1 cellular context compared by ENCODE assay signal in genomic region chr6:42746452-42747400, GRCh38.
TF ChIP-seq lines count a peak whose summit lies in the region.

No MANE protein-coding gene starts in this region.

TF ChIP-seq in HEK293, 187 proteins besides CTCF, POLR2A, EP300 and RAD21 (continued from another document and continues in another):
- TF ChIP-seq REST (tag by site-specific recombination; IDR thresholded peaks at IDR 0.05): no peak
- TF ChIP-seq, protein P1, sequence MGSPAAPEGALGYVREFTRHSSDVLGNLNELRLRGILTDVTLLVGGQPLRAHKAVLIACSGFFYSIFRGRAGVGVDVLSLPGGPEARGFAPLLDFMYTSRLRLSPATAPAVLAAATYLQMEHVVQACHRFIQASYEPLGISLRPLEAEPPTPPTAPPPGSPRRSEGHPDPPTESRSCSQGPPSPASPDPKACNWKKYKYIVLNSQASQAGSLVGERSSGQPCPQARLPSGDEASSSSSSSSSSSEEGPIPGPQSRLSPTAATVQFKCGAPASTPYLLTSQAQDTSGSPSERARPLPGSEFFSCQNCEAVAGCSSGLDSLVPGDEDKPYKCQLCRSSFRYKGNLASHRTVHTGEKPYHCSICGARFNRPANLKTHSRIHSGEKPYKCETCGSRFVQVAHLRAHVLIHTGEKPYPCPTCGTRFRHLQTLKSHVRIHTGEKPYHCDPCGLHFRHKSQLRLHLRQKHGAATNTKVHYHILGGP (tag by site-specific recombination; IDR thresholded peaks at IDR 0.05): no peak
- TF ChIP-seq ZBTB17 (tag by site-specific recombination; IDR thresholded peaks at IDR 0.05): peak; percentile 77; the same call in 1 of the 2 replicates
- TF ChIP-seq HOXD13 (CRISPR knock-in tag; IDR thresholded peaks at IDR 0.05; ENCODE audit: borderline replicate concordance): no peak
- TF ChIP-seq GLIS1 (tag by site-specific recombination; IDR thresholded peaks at IDR 0.05): peak; percentile 48; the same call in 1 of the 2 replicates
- no peak for TF ChIP-seq MEIS1 (CRISPR knock-in tag; IDR thresholded peaks at IDR 0.05; ENCODE audit: borderline replicate concordance)
- peak; percentile 18 for TF ChIP-seq ZXDB (tag by site-specific recombination; IDR thresholded peaks at IDR 0.05)
- no peak; the same call in 1 of the 2 replicates for TF ChIP-seq INSM2 (tag by site-specific recombination; IDR thresholded peaks at IDR 0.05)
- no peak for TF ChIP-seq ZFP3 (tag by site-specific recombination; IDR thresholded peaks at IDR 0.05; ENCODE audit: low read depth)
- no peak for TF ChIP-seq ZNF473 (tag by site-specific recombination; IDR thresholded peaks at IDR 0.05)
- TF ChIP-seq ZNF791 (tag by site-specific recombination; IDR thresholded peaks at IDR 0.05): no peak
- peak; percentile 84 for TF ChIP-seq SP3 (tag by site-specific recombination; IDR thresholded peaks at IDR 0.05)
- TF ChIP-seq ZNF654 (tag by site-specific recombination; IDR thresholded peaks at IDR 0.05; ENCODE audit: low read depth): no peak
- TF ChIP-seq ZNF335 (tag by site-specific recombination; conservative IDR thresholded peaks at IDR 0.05): peak; percentile 92
- peak; percentile 19; the same call in 1 of the 2 replicates for TF ChIP-seq ZNF10 (tag by site-specific recombination; IDR thresholded peaks at IDR 0.05)
- TF ChIP-seq ZNF837 (tag by site-specific recombination; IDR thresholded peaks at IDR 0.05): no peak
- TF ChIP-seq ZNF747 (tag by site-specific recombination; IDR thresholded peaks at IDR 0.05): no peak
- no peak for TF ChIP-seq ZNF530 (tag by site-specific recombination; IDR thresholded peaks at IDR 0.05; ENCODE audit: low read depth)
- TF ChIP-seq ZNF311 (tag by site-specific recombination; IDR thresholded peaks at IDR 0.05; ENCODE audit: borderline replicate concordance): no peak
- peak; percentile 45; the same call in 1 of the 2 replicates for TF ChIP-seq PBX3 (CRISPR knock-in tag; IDR thresholded peaks at IDR 0.05)
- no peak for TF ChIP-seq ZNF792 (tag by site-specific recombination; IDR thresholded peaks at IDR 0.05)
- TF ChIP-seq ZNF391 (tag by site-specific recombination; IDR thresholded peaks at IDR 0.05; ENCODE audit: borderline replicate concordance, low read depth): peak; percentile 79; the same call in 1 of the 2 replicates
- TF ChIP-seq ZNF112 (tag by site-specific recombination; IDR thresholded peaks at IDR 0.05): no peak
- TF ChIP-seq ZSCAN23 (tag by site-specific recombination; IDR thresholded peaks at IDR 0.05): 0 out of 2 replicates have a peak, but pooled peaks have one; percentile 27
- TF ChIP-seq ZBTB21 (tag by site-specific recombination; IDR thresholded peaks at IDR 0.05): 0 out of 2 replicates have a peak, but pooled peaks have one; percentile 28
- TF ChIP-seq ZNF302 (tag by site-specific recombination; IDR thresholded peaks at IDR 0.05; ENCODE audit: low read depth): no peak
- TF ChIP-seq ZNF362 (tag by site-specific recombination; IDR thresholded peaks at IDR 0.05): peak; percentile 64; the same call in 1 of the 2 replicates
- TF ChIP-seq ZBTB49 (tag by site-specific recombination; IDR thresholded peaks at IDR 0.05; ENCODE audit: low read depth): no peak
- TF ChIP-seq PATZ1 (tag by site-specific recombination; IDR thresholded peaks at IDR 0.05): peak; percentile 99
- TF ChIP-seq ZNF707 (tag by site-specific recombination; IDR thresholded peaks at IDR 0.05): no peak
- peak; percentile 91 for TF ChIP-seq KLF10 (tag by site-specific recombination; IDR thresholded peaks at IDR 0.05)
- TF ChIP-seq ZNF175 (tag by site-specific recombination; IDR thresholded peaks at IDR 0.05): no peak
- TF ChIP-seq ZBTB48 (tag by site-specific recombination; IDR thresholded peaks at IDR 0.05): peak; percentile 83
- TF ChIP-seq ZNF610 (tag by site-specific recombination; IDR thresholded peaks at IDR 0.05; ENCODE audit: borderline replicate concordance): no peak
- TF ChIP-seq REPIN1 (tag by site-specific recombination; IDR thresholded peaks at IDR 0.05; ENCODE audit: low read depth): 0 out of 2 replicates have a peak, but pooled peaks have one; percentile 33
- no peak; the same call in 1 of the 2 replicates for TF ChIP-seq GFI1B (tag by site-specific recombination; IDR thresholded peaks at IDR 0.05)
- TF ChIP-seq, protein P2, sequence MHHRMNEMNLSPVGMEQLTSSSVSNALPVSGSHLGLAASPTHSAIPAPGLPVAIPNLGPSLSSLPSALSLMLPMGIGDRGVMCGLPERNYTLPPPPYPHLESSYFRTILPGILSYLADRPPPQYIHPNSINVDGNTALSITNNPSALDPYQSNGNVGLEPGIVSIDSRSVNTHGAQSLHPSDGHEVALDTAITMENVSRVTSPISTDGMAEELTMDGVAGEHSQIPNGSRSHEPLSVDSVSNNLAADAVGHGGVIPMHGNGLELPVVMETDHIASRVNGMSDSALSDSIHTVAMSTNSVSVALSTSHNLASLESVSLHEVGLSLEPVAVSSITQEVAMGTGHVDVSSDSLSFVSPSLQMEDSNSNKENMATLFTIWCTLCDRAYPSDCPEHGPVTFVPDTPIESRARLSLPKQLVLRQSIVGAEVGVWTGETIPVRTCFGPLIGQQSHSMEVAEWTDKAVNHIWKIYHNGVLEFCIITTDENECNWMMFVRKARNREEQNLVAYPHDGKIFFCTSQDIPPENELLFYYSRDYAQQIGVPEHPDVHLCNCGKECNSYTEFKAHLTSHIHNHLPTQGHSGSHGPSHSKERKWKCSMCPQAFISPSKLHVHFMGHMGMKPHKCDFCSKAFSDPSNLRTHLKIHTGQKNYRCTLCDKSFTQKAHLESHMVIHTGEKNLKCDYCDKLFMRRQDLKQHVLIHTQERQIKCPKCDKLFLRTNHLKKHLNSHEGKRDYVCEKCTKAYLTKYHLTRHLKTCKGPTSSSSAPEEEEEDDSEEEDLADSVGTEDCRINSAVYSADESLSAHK (tag by site-specific recombination; IDR thresholded peaks at IDR 0.05): peak; percentile 42; the same call in 1 of the 2 replicates
- no peak for TF ChIP-seq ZNF221 (tag by site-specific recombination; IDR thresholded peaks at IDR 0.05; ENCODE audit: borderline replicate concordance)
- TF ChIP-seq ZNF202 (tag by site-specific recombination; IDR thresholded peaks at IDR 0.05; ENCODE audit: borderline replicate concordance): no peak
- TF ChIP-seq KLF17 (tag by site-specific recombination; IDR thresholded peaks at IDR 0.05): 0 out of 2 replicates have a peak, but pooled peaks have one; percentile 15
- TF ChIP-seq, protein P3, sequence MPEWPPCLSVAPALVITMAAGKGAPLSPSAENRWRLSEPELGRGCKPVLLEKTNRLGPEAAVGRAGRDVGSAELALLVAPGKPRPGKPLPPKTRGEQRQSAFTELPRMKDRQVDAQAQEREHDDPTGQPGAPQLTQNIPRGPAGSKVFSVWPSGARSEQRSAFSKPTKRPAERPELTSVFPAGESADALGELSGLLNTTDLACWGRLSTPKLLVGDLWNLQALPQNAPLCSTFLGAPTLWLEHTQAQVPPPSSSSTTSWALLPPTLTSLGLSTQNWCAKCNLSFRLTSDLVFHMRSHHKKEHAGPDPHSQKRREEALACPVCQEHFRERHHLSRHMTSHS (tag by site-specific recombination; IDR thresholded peaks at IDR 0.05): no peak
- peak; percentile 75 for TF ChIP-seq BCL11A (tag by site-specific recombination; IDR thresholded peaks at IDR 0.05; ENCODE audit: low read depth)
- no peak for TF ChIP-seq ZNF626 (tag by site-specific recombination; IDR thresholded peaks at IDR 0.05)
- peak; percentile 53 for TF ChIP-seq ZFHX2 (tag by site-specific recombination; conservative IDR thresholded peaks at IDR 0.05)
- TF ChIP-seq ZNF514 (tag by site-specific recombination; IDR thresholded peaks at IDR 0.05): no peak
- TF ChIP-seq ZNF157 (tag by site-specific recombination; IDR thresholded peaks at IDR 0.05): no peak
